In genomic region chr2:152814475-152815030, GRCh38 we compare ENCODE assay signal across 14 cellular contexts.
"Had no signal": no experiment of that assay in that cellular context is flagged by ENCODE, and none has a peak within 500 bp of the region (broad histone marks: within the 10 kb centered on the region; RNA-seq: fewer than 3 reads in every experiment).

No MANE protein-coding gene starts in this region.

- H3K4me1 ChIP-seq: ascending aorta, right lobe of liver, spleen, testis, upper lobe of right lung had no signal

- H3K27me3 ChIP-seq: ascending aorta, cardiac muscle cell, hepatocyte, right lobe of liver, testis, upper lobe of right lung had no signal

- H3K27ac ChIP-seq: ascending aorta, cardiac muscle cell, hepatocyte, right lobe of liver, spleen, testis, upper lobe of right lung had no signal

- ATAC-seq: right lobe of liver; stimulated activated naive CD8-positive, alpha-beta T cell treated with anti-CD3 and anti-CD28 coated beads, Interleukin-15, amount 100 ng/mL, for 72 hours; upper lobe of right lung had no signal

- H3K4me1 Mint-ChIP-seq: neural crest cell had no signal

- H3K27ac Mint-ChIP-seq: activated naive CD4-positive, alpha-beta T cell treated with anti-CD3 and anti-CD28 coated beads for 36 hours; activated T-helper 2 cell treated with anti-CD3 and anti-CD28 coated beads, Interferon-gamma antibody, Interleukin-2, Interleukin-4, amounts not matched to agents 10 μg/mL and 5 μg/mL and 100 μg/mL, durations not matched to agents 14 hours and 24 hours and 36 hours had no signal

- DNase-seq: activated CD4-positive, CD25-positive, alpha-beta regulatory T cell treated with anti-CD3 and anti-CD28 coated beads, Interleukin-2, amount 50 U/mL, for 72 hours; activated naive CD4-positive, alpha-beta T cell treated with anti-CD3 and anti-CD28 coated beads for 36 hours; activated T-cell treated with anti-CD3 and anti-CD28 coated beads, Interleukin-2, amount 50 U/mL, for 1 hour; kidney glomerular epithelial cell; right lobe of liver; spleen; stimulated activated naive CD8-positive, alpha-beta T cell treated with anti-CD3 and anti-CD28 coated beads, Interleukin-15, amount 100 ng/mL, for 72 hours; testis; upper lobe of right lung had no signal

- H2AFZ ChIP-seq: hepatocyte had no signal

- H3K79me2 ChIP-seq: hepatocyte had no signal

- H3K9me3 ChIP-seq: ascending aorta, right lobe of liver, testis, upper lobe of right lung had no signal

- H3K4me2 ChIP-seq: hepatocyte had no signal

- H3K36me3 ChIP-seq: ascending aorta, cardiac muscle cell, right lobe of liver, spleen, upper lobe of right lung had no signal

- H3K4me3 ChIP-seq: ascending aorta, cardiac muscle cell, hepatocyte, right lobe of liver, spleen, testis, upper lobe of right lung had no signal

- H3K4me3 Mint-ChIP-seq: activated naive CD4-positive, alpha-beta T cell treated with anti-CD3 and anti-CD28 coated beads for 36 hours; neural crest cell; stimulated activated naive CD8-positive, alpha-beta T cell treated with anti-CD3 and anti-CD28 coated beads, Interleukin-15, amount 100 ng/mL, for 72 hours had no signal
